12 cellular contexts compared by ENCODE assay signal in genomic region chr9:91117474-91117891, GRCh38.
A peak's percentile ranks its signal among the peaks of the same experiment; 100 is the strongest.
DNase-seq lines count a peak whose midpoint lies in the region; ATAC-seq and TF ChIP-seq lines count a peak whose summit lies in the region.
"Had no signal": no experiment of that assay in that cellular context is flagged by ENCODE, and none has a peak within 500 bp of the region (broad histone marks: within the 10 kb centered on the region; RNA-seq: fewer than 3 reads in every experiment).

No MANE protein-coding gene starts in this region.

- H3K9me3 Mint-ChIP-seq in activated B cell treated with CpG ODN at 0.5 μM for 24 hours: peaks cover 2% of the 10 kb centered on the region
- H3K9me3 Mint-ChIP-seq in activated naive CD8-positive, alpha-beta T cell treated with anti-CD3 and anti-CD28 coated beads, Interleukin-2, amount 50 U/mL, for 24 hours: peaks cover 5% of the 10 kb centered on the region

- no peak overlapping the region for H4K91ac ChIP-seq in neuronal stem cell (ENCODE audit: low read depth, low read length, poor library complexity)

- peaks cover 4% of the 10 kb centered on the region for H3K4me1 Mint-ChIP-seq in activated B cell treated with CpG ODN at 0.5 μM for 24 hours
- H3K4me1 Mint-ChIP-seq in activated naive CD8-positive, alpha-beta T cell treated with anti-CD3 and anti-CD28 coated beads, Interleukin-2, amount 50 U/mL, for 24 hours: peaks cover 15% of the 10 kb centered on the region

- CTCF ChIA-PET in activated B cell treated with CpG ODN at 0.5 μM for 24 hours (lab: Charles Lee): no interaction called here

- H2BK12ac ChIP-seq in neuronal stem cell (ENCODE audit: low read length): peak overlapping the region; percentile 67

- H3K4me3 ChIP-seq in esophagus squamous epithelium (peak overlapping the region in 1 of 4 donors; percentile 41), neuronal stem cell (ENCODE audit: low read length in 2 of 2) (no peak overlapping the region), tibial artery (peak overlapping the region; percentile 26 to 42)

- peak overlapping the region; percentile 23 to 79 (median 51) for H3K27ac ChIP-seq in esophagus squamous epithelium
- H3K27ac ChIP-seq in neuronal stem cell (replicated peaks; ENCODE audit: low read length): no peak overlapping the region
- H3K27ac ChIP-seq in tibial artery: peak overlapping the region; percentile 72 to 83

- no peak for TF ChIP-seq POLR2A in esophagus squamous epithelium (IDR thresholded peaks at IDR 0.05)

- WGBS in esophagus squamous epithelium, 2 donors: 52 to 92% methylated on average over 2 to 9 of the region's 29 CpGs
- WGBS in neuronal stem cell (ENCODE audit: extremely low coverage in 2 of 2, insufficient read length in 2 of 2, insufficient replicate concordance in 1 of 2), 2 donors: no CpG with 5 or more reads among the region's 29 CpGs

- peak overlapping the region; percentile 77 for H4K8ac ChIP-seq in neuronal stem cell (ENCODE audit: low read depth, low read length)

- TF ChIP-seq CTCF in activated B cell treated with CpG ODN at 0.5 μM for 24 hours (IDR thresholded peaks at IDR 0.05) (no peak), esophagus squamous epithelium (IDR thresholded peaks at IDR 0.05) (no peak), tibial artery (IDR thresholded peaks at IDR 0.05) (no peak)

- peak overlapping the region; percentile 87 for H2AK5ac ChIP-seq in neuronal stem cell (ENCODE audit: low read depth, low read length)

- H2BK15ac ChIP-seq in neuronal stem cell (ENCODE audit: low read length): peak overlapping the region; percentile 6

- no peaks in the 10 kb centered on the region for H3K27me3 ChIP-seq in esophagus squamous epithelium
- H3K27me3 ChIP-seq in neuronal stem cell (ENCODE audit: control insufficient read depth in 3 of 3, insufficient read depth in 3 of 3, low read depth in 1 of 3, low read length in 3 of 3): no peaks in the 10 kb centered on the region
- no peaks in the 10 kb centered on the region for H3K27me3 ChIP-seq in tibial artery

- H3K23ac ChIP-seq in neuronal stem cell (ENCODE audit: low read depth, low read length, poor library complexity): no peak overlapping the region

- no peak overlapping the region for H3K4ac ChIP-seq in neuronal stem cell (ENCODE audit: low read length)

- H3K36me3 Mint-ChIP-seq in activated B cell treated with CpG ODN at 0.5 μM for 24 hours (ENCODE audit: low read depth): no peaks in the 10 kb centered on the region
- peaks cover 4% of the 10 kb centered on the region for H3K36me3 Mint-ChIP-seq in activated naive CD8-positive, alpha-beta T cell treated with anti-CD3 and anti-CD28 coated beads, Interleukin-2, amount 50 U/mL, for 24 hours (ENCODE audit: low read depth)
- H3K36me3 Mint-ChIP-seq: naive thymus-derived CD8-positive, alpha-beta T cell had no signal

- H3K4me2 ChIP-seq in neuronal stem cell (ENCODE audit: insufficient read depth, low read length, poor library complexity, severe bottlenecking): no peak overlapping the region

- H2AFZ ChIP-seq in neuronal stem cell (ENCODE audit: low read length): no peak overlapping the region

- H3K9me3 ChIP-seq in esophagus squamous epithelium (no peaks in the 10 kb centered on the region), neuronal stem cell (replicated peaks in 1 of 2; ENCODE audit: control insufficient read depth in 2 of 2, insufficient read depth in 1 of 2, low read depth in 1 of 2, low read length in 2 of 2) (peaks cover 0 to 5% of the 10 kb centered on the region in 2 donors), tibial artery (no peaks in the 10 kb centered on the region)

- intact Hi-C loops in activated B cell treated with CpG ODN at 0.5 μM for 24 hours (cut with micrococcal nuclease): no loop called here
- intact Hi-C loops in esophagus squamous epithelium (cut with DNase I): no loop called here
- intact Hi-C loops in tibial artery (cut with DNase I; ENCODE audit: low total_unique reads): loop anchor here (5.0 kb wide), 1 partner anchor 75 kb away; no protein-coding TSS in a partner anchor

- H3K79me1 ChIP-seq in neuronal stem cell (ENCODE audit: low read depth, low read length): no peaks in the 10 kb centered on the region

- no peak overlapping the region for H2BK5ac ChIP-seq in neuronal stem cell (ENCODE audit: low read length)

- H3K27me3 Mint-ChIP-seq in activated B cell treated with CpG ODN at 0.5 μM for 24 hours: peaks cover 23% of the 10 kb centered on the region
- H3K27me3 Mint-ChIP-seq in activated naive CD8-positive, alpha-beta T cell treated with anti-CD3 and anti-CD28 coated beads, Interleukin-2, amount 50 U/mL, for 24 hours: peaks cover 19% of the 10 kb centered on the region

- no peak overlapping the region for H2BK120ac ChIP-seq in neuronal stem cell (ENCODE audit: low read depth, low read length)

- H3K36me3 ChIP-seq in esophagus squamous epithelium: no peaks in the 10 kb centered on the region
- no peaks in the 10 kb centered on the region for H3K36me3 ChIP-seq in neuronal stem cell (replicated peaks in 1 of 2; ENCODE audit: control insufficient read depth in 2 of 2, insufficient read depth in 2 of 2, low read length in 2 of 2)
- no peaks in the 10 kb centered on the region for H3K36me3 ChIP-seq in tibial artery

- no peak overlapping the region for H3K14ac ChIP-seq in neuronal stem cell (ENCODE audit: low read length)

- peak overlapping the region; percentile 86 for H3K18ac ChIP-seq in neuronal stem cell (ENCODE audit: low read length)

- DNase-seq in activated B cell treated with CpG ODN at 0.5 μM for 24 hours (no peak), esophagus squamous epithelium (lab: John Stamatoyannopoulos, UW) (no peak), neuronal stem cell (ENCODE audit: low spot score) (no peak), tibial artery (peak in 1 of 2 donors; percentile 68), DMS114 treated with DMSO at 0.1 percent for 48 hours (lab: John Stamatoyannopoulos, UW; ENCODE audit: unreplicated experiment) (no peak), activated gamma-delta T cell (lab: John Stamatoyannopoulos, UW) (no peak)
- no peak for DNase-seq in activated naive CD8-positive, alpha-beta T cell treated with anti-CD3 and anti-CD28 coated beads, Interleukin-2, amount 50 U/mL, for 24 hours
- DNase-seq: activated CD8-positive, alpha-beta memory T cell treated with anti-CD3 and anti-CD28 coated beads, Interleukin-2, amount 50 U/mL, for 48 hours; DMS 273 treated with DMSO at 0.1 percent for 48 hours; HCEC 1CT; naive thymus-derived CD8-positive, alpha-beta T cell; NCI-H1105 treated with DMSO at 0.1 percent for 48 hours had no signal

- no peak overlapping the region for H3K9ac ChIP-seq in neuronal stem cell (ENCODE audit: low read depth, low read length, poor library complexity)

- peaks cover 0 to 36% (median 18%) of the 10 kb centered on the region in 3 donors for H3K4me1 ChIP-seq in esophagus squamous epithelium
- peaks cover 0 to 4% of the 10 kb centered on the region in 2 donors for H3K4me1 ChIP-seq in neuronal stem cell (ENCODE audit: control insufficient read depth in 2 of 2, insufficient read depth in 1 of 2, low read depth in 1 of 2, low read length in 2 of 2)
- H3K4me1 ChIP-seq in tibial artery: peaks cover 0 to 46% (median 35%) of the 10 kb centered on the region in 4 donors

- POLR2A ChIA-PET in activated B cell treated with CpG ODN at 0.5 μM for 24 hours (lab: Charles Lee): no interaction called here

- ATAC-seq in activated B cell treated with CpG ODN at 0.5 μM for 24 hours (ENCODE audit: low read depth): no peak
- ATAC-seq in activated naive CD8-positive, alpha-beta T cell treated with anti-CD3 and anti-CD28 coated beads, Interleukin-2, amount 50 U/mL, for 24 hours: no peak
- ATAC-seq: naive thymus-derived CD8-positive, alpha-beta T cell had no signal

- H3K4me3 Mint-ChIP-seq in activated B cell treated with CpG ODN at 0.5 μM for 24 hours: peak overlapping the region; percentile 40
- no peak overlapping the region for H3K4me3 Mint-ChIP-seq in activated naive CD8-positive, alpha-beta T cell treated with anti-CD3 and anti-CD28 coated beads, Interleukin-2, amount 50 U/mL, for 24 hours

- H3K27ac Mint-ChIP-seq in activated B cell treated with CpG ODN at 0.5 μM for 24 hours: no peak overlapping the region
- H3K27ac Mint-ChIP-seq in activated naive CD8-positive, alpha-beta T cell treated with anti-CD3 and anti-CD28 coated beads, Interleukin-2, amount 50 U/mL, for 24 hours: no peak overlapping the region

Comparison
In these comparisons a context has a peak if more than half of its experiments do, and no peak if none do; other contexts are left out.
1. H3K4me3 ChIP-seq: peak in tibial artery (2 of 2); none in neuronal stem cell (0 of 2).